Comparison of ENCODE assay signal across 20 cellular contexts in the genomic region with DNA sequence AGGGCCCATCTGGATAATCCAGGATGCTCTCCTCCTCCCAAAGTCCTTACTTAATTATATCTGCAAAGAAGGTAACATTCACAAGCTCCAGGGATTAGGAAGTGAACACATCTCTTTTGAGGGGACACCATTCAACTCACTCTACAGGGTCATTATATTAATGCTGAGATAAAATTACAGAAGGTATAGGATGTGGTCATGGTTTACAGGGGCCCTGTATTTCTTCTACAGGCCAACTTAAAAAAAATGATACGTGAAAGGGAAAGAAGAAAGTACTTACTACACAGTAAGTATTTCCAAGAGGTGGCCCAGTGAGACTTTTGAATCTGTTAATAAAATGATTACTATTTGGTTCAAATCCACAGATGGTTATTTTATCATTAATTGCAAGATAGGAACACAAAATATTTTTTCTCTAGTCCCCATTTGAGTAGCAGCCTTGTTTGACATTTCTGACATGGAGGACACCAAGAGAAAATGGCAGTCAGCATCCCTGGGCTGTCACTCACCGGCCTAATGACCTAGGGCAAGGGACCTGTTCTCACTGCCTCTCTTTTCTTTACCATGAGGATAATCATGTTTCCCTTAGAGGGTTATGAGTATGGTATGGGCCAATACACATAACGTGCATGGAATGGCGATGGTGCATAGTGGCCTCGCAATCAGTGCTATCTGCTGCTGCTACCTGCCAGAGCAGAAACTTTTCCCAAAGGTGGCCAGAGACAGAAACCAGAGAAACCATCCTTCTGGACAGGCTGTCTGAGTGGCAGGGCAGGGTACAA.
DNase-seq lines count a peak whose midpoint lies in the region; ATAC-seq and TF ChIP-seq lines count a peak whose summit lies in the region.
"Had no signal": no experiment of that assay in that cellular context is flagged by ENCODE, and none has a peak within 500 bp of the region (broad histone marks: within the 10 kb centered on the region; RNA-seq: fewer than 3 reads in every experiment).

No MANE protein-coding gene starts in this region.

- H3K9me3 ChIP-seq in breast epithelium (no peaks in the 10 kb centered on the region), osteoblast (ENCODE audit: low read depth, low read length) (no peaks in the 10 kb centered on the region), aorta (ENCODE audit: control insufficient read depth, low read length) (no peaks in the 10 kb centered on the region)
- H3K9me3 ChIP-seq: ovary, sigmoid colon, testis had no signal

- peak overlapping the region; percentile 45 for H3K4me2 ChIP-seq in osteoblast (ENCODE audit: insufficient read depth, low read length)
- H3K4me2 ChIP-seq: PC-9 had no signal

- H4K20me1 ChIP-seq in osteoblast (ENCODE audit: insufficient read depth, low read length) = no peaks in the 10 kb centered on the region

- no peak overlapping the region for H2AFZ ChIP-seq in osteoblast (ENCODE audit: low read length)
- H2AFZ ChIP-seq: PC-9 had no signal

- DNase-seq in MCF 10A (ENCODE audit: unreplicated experiment) (no peak), breast epithelium (ENCODE audit: low spot score in 2 of 2) (no peak), chondrocyte (ENCODE audit: low spot score) (no peak), osteoblast (ENCODE audit: insufficient read length, low spot score, missing footprints) (peak; percentile 22), aorta (no peak), NOMO-1 treated with dmso at 0.1 percent for 144 hours (lab: John Stamatoyannopoulos, UW; ENCODE audit: unreplicated experiment) (no peak), anterior cingulate cortex (lab: John Stamatoyannopoulos, UW) (no peak)
- DNase-seq in stimulated activated naive CD4-positive, alpha-beta T cell treated with Interleukin-2 at 50 U/mL for 16 hours (lab: John Stamatoyannopoulos, UW) = no peak
- DNase-seq: activated naive CD4-positive, alpha-beta T cell treated with Interleukin-2 at 50 U/mL for 16 hours; DMS79; dorsolateral prefrontal cortex; NCI-H1417 treated with DMSO at 0.1 percent for 48 hours; NCI-H2171 treated with DMSO at 0.1 percent for 48 hours; NCI-H82; ovary; PC-9; sigmoid colon; stimulated activated CD4-positive, alpha-beta T cell treated with anti-CD3 and anti-CD28 coated beads, Interleukin-4, amount 100 ng/mL, for 4 hours; testis had no signal

- H3K4me1 Mint-ChIP-seq in MCF 10A (ENCODE audit: insufficient read depth, unreplicated experiment) (peaks cover 26% of the 10 kb centered on the region), chondrocyte (ENCODE audit: low read depth) (peaks cover 37% of the 10 kb centered on the region)

- peak overlapping the region; percentile 78 for H3K27ac Mint-ChIP-seq in MCF 10A (ENCODE audit: low read depth, unreplicated experiment)
- H3K27ac Mint-ChIP-seq in chondrocyte (ENCODE audit: unreplicated experiment) = peak overlapping the region; percentile 93

- H3K9me3 Mint-ChIP-seq in MCF 10A (ENCODE audit: unreplicated experiment) = no peaks in the 10 kb centered on the region
- H3K9me3 Mint-ChIP-seq in chondrocyte (ENCODE audit: low read depth) = no peaks in the 10 kb centered on the region

- H3K4me3 ChIP-seq in breast epithelium (no peak overlapping the region), osteoblast (ENCODE audit: insufficient read depth, low read length) (no peak overlapping the region), aorta (ENCODE audit: low read length in 2 of 2) (no peak overlapping the region)
- H3K4me3 ChIP-seq: dorsolateral prefrontal cortex, ovary, PC-9, sigmoid colon, testis had no signal

- H3K27me3 ChIP-seq in breast epithelium (no peaks in the 10 kb centered on the region), osteoblast (ENCODE audit: insufficient read depth, low read length) (no peaks in the 10 kb centered on the region), aorta (ENCODE audit: control insufficient read depth in 1 of 2, insufficient read depth in 2 of 2, low read length in 1 of 2) (no peaks in the 10 kb centered on the region)
- H3K27me3 ChIP-seq: dorsolateral prefrontal cortex, ovary, sigmoid colon, testis had no signal

- WGBS in aorta, 2 donors = 95 to 98% methylated on average over 5 of the region's 5 CpGs

- H3K79me2 ChIP-seq in osteoblast (ENCODE audit: insufficient read depth, low read length) = no peaks in the 10 kb centered on the region

- POLR2A ChIA-PET in MCF 10A (lab: Yijun Ruan, JAX) = interaction anchor here (0.6 to 2.3 kb wide), 7 partner anchors 9 to 69 kb away, joined by 3 to 12 read pairs (median 3); no protein-coding TSS in a partner anchor

- H3K4me3 Mint-ChIP-seq in MCF 10A (ENCODE audit: unreplicated experiment) = no peak overlapping the region
- H3K4me3 Mint-ChIP-seq in chondrocyte (ENCODE audit: unreplicated experiment) = no peak overlapping the region

- intact Hi-C loops in MCF 10A (cut with micrococcal nuclease) (no loop called here), breast epithelium (cut with DNase I; ENCODE audit: low total_unique reads) (no loop called here), aorta (cut with DNase I) (no loop called here)

- BruUV-seq in MCF 10A (replicated peaks; lab: Mats Ljungman, UMichigan) = no TSS peak

- no peak for TF ChIP-seq POLR2A in breast epithelium (IDR thresholded peaks at IDR 0.05)

- peaks cover 8% of the 10 kb centered on the region for H3K36me3 Mint-ChIP-seq in MCF 10A (ENCODE audit: insufficient read depth, unreplicated experiment)
- H3K36me3 Mint-ChIP-seq in chondrocyte (ENCODE audit: low read depth) = peaks cover 2% of the 10 kb centered on the region

- H3K27me3 Mint-ChIP-seq in MCF 10A (ENCODE audit: insufficient read depth, unreplicated experiment) (no peaks in the 10 kb centered on the region), chondrocyte (ENCODE audit: low read depth) (no peaks in the 10 kb centered on the region)

- H3K27ac ChIP-seq in breast epithelium (peak overlapping the region in 1 of 2 donors; percentile 23), osteoblast (ENCODE audit: low read depth, low read length) (peak overlapping the region; percentile 95), aorta (ENCODE audit: low read depth in 1 of 2, low read length in 2 of 2) (peak overlapping the region; percentile 15 to 74)
- H3K27ac ChIP-seq: PC-9, testis had no signal

- TF ChIP-seq CTCF in MCF 10A (IDR thresholded peaks at IDR 0.05; ENCODE audit: unreplicated experiment) (no peak), breast epithelium (IDR thresholded peaks at IDR 0.05) (no peak), chondrocyte (IDR thresholded peaks at IDR 0.05) (no peak), osteoblast (IDR thresholded peaks at IDR 0.05; ENCODE audit: extremely low read depth, low read depth, low read length) (no peak)

- H3K36me3 ChIP-seq in breast epithelium (no peaks in the 10 kb centered on the region), osteoblast (ENCODE audit: insufficient read depth, low read length) (peaks cover 20% of the 10 kb centered on the region), aorta (ENCODE audit: control insufficient read depth in 1 of 2, insufficient read depth in 2 of 2, low read length in 1 of 2) (peaks cover 0 to 8% of the 10 kb centered on the region in 2 donors)
- H3K36me3 ChIP-seq: ovary had no signal

- H3K4me1 ChIP-seq in breast epithelium = no peaks in the 10 kb centered on the region
- peaks cover 32% of the 10 kb centered on the region for H3K4me1 ChIP-seq in osteoblast (ENCODE audit: insufficient read depth, low read length)
- peaks cover 4% of the 10 kb centered on the region in 2 donors for H3K4me1 ChIP-seq in aorta (ENCODE audit: control insufficient read depth in 1 of 2, insufficient read depth in 2 of 2, low read length in 2 of 2)

- ATAC-seq in aorta (ENCODE audit: low FRiP score) = no peak
- ATAC-seq: left lobe of liver had no signal

- CTCF ChIA-PET in MCF 10A (lab: Yijun Ruan, JAX) = interaction anchor here (0.8 to 1.1 kb wide), 3 partner anchors 12 to 122 kb away, joined by 3 to 5 read pairs (median 3); no protein-coding TSS in a partner anchor
